8 cellular contexts compared by ENCODE assay signal in genomic region chr7:149662591-149663095, GRCh38.
DNase-seq lines count a peak whose midpoint lies in the region; ATAC-seq and TF ChIP-seq lines count a peak whose summit lies in the region.

No MANE protein-coding gene starts in this region.

- intact Hi-C loops in PC-9 (cut with micrococcal nuclease; ENCODE audit: unreplicated experiment) = loop anchor here (2.0 kb wide), 1 partner anchor 80 kb away; no protein-coding TSS in a partner anchor
- intact Hi-C loops in posterior cingulate gyrus (cut with DNase I) = loop anchor here (1.0 kb wide), 1 partner anchor 80 kb away; no protein-coding TSS in a partner anchor

- H3K4me2 ChIP-seq in PC-9 = peak overlapping the region; percentile 46

- H3F3A ChIP-seq in PC-9 (ENCODE audit: insufficient read depth, low read depth) = no peaks in the 10 kb centered on the region

- ATAC-seq in GM18517 (IDR thresholded peaks at IDR 0.05; ENCODE audit: unreplicated experiment) (peak; percentile 90), HG03103 (IDR thresholded peaks at IDR 0.05; ENCODE audit: low read depth, unreplicated experiment) (peak; percentile 91), gastroesophageal sphincter (peak; percentile 93)
- ATAC-seq in activated T-cell treated with anti-CD3 and anti-CD28 coated beads, Interleukin-2, amount 50 U/mL, for 72 hours (replicated peaks in 1 of 2) = peak; percentile 86 to 91

- BruUV-seq in PC-9 (replicated peaks; lab: Mats Ljungman, UMichigan) = no TSS peak

- no peaks in the 10 kb centered on the region for H3K9me2 ChIP-seq in PC-9 (ENCODE audit: insufficient read depth)

- no peaks in the 10 kb centered on the region for H3K36me3 Mint-ChIP-seq in activated T-cell treated with anti-CD3 and anti-CD28 coated beads, Interleukin-2, amount 50 U/mL, for 72 hours (ENCODE audit: insufficient read depth in 2 of 2)

- POLR2A ChIA-PET in PC-9 (lab: Charles Lee; ENCODE audit: unreplicated experiment) = no interaction called here

- H3K9me3 Mint-ChIP-seq in activated T-cell treated with anti-CD3 and anti-CD28 coated beads, Interleukin-2, amount 50 U/mL, for 72 hours = no peaks in the 10 kb centered on the region

- CTCF ChIA-PET in PC-9 (lab: Charles Lee) = interaction anchor here (0.5 to 1.7 kb wide), 6 partner anchors 16 to 221 kb away, joined by 3 to 17 read pairs (median 4); a partner anchor contains a TSS

- no peaks in the 10 kb centered on the region for H3K4me1 Mint-ChIP-seq in activated T-cell treated with anti-CD3 and anti-CD28 coated beads, Interleukin-2, amount 50 U/mL, for 72 hours (ENCODE audit: low read depth)

- H3K4me3 ChIP-seq in PC-9 = no peak overlapping the region
- no peak overlapping the region for H3K4me3 ChIP-seq in gastroesophageal sphincter

- no peak overlapping the region for H2AFZ ChIP-seq in PC-9

- H3K4me1 ChIP-seq in PC-9 (replicated peaks; ENCODE audit: insufficient read depth) = no peaks in the 10 kb centered on the region
- no peaks in the 10 kb centered on the region for H3K4me1 ChIP-seq in gastroesophageal sphincter

- H3K27me3 ChIP-seq in PC-9 (ENCODE audit: insufficient read depth, low read depth) (peaks cover 17% of the 10 kb centered on the region), gastroesophageal sphincter (peaks cover 6% of the 10 kb centered on the region)

- no peaks in the 10 kb centered on the region for H3K36me3 ChIP-seq in PC-9 (ENCODE audit: low read depth)
- H3K36me3 ChIP-seq in gastroesophageal sphincter = no peaks in the 10 kb centered on the region

- no peak overlapping the region for H3K27ac Mint-ChIP-seq in activated T-cell treated with anti-CD3 and anti-CD28 coated beads, Interleukin-2, amount 50 U/mL, for 72 hours

- peaks cover 61% of the 10 kb centered on the region for H3K27me3 Mint-ChIP-seq in activated T-cell treated with anti-CD3 and anti-CD28 coated beads, Interleukin-2, amount 50 U/mL, for 72 hours (ENCODE audit: low read depth)

- H3K79me2 ChIP-seq in PC-9 (ENCODE audit: low read depth) = no peaks in the 10 kb centered on the region

- H3K27ac ChIP-seq in PC-9 (no peak overlapping the region), gastroesophageal sphincter (peak overlapping the region in 1 of 4 donors; percentile 15)

- DNase-seq in AG09319 (ENCODE audit: extremely low read depth, low read depth) (no peak), PC-9 (peak; percentile 66 to 67), posterior cingulate gyrus (peak in 6 of 10 donors; percentile 40 to 93 (median 66)), mesenteric fat pad (ENCODE audit: low spot score) (no peak)
- peak; percentile 75 to 79 for DNase-seq in activated T-cell treated with anti-CD3 and anti-CD28 coated beads, Interleukin-2, amount 50 U/mL, for 72 hours

- no peaks in the 10 kb centered on the region for H4K20me1 ChIP-seq in PC-9 (ENCODE audit: insufficient read depth)

- no peak for TF ChIP-seq EP300 in gastroesophageal sphincter (IDR thresholded peaks at IDR 0.05)

- no peaks in the 10 kb centered on the region for H3K9me3 ChIP-seq in PC-9 (ENCODE audit: insufficient read depth, low read depth)
- H3K9me3 ChIP-seq in gastroesophageal sphincter = peaks cover 0 to 18% (median 0%) of the 10 kb centered on the region in 3 donors

- 50 to 80% methylated on average over 1 to 3 of the region's 5 CpGs for WGBS in gastroesophageal sphincter (ENCODE audit: low coverage in 1 of 2), 2 donors

- peak; percentile 44 for TF ChIP-seq CTCF in AG09319 (IDR thresholded peaks at IDR 0.05; ENCODE audit: low read depth, low read length)
- TF ChIP-seq CTCF in PC-9 (conservative IDR thresholded peaks at IDR 0.05) = peak; percentile 85
- peak; percentile 11 to 58 (median 24) for TF ChIP-seq CTCF in gastroesophageal sphincter (IDR thresholded peaks at IDR 0.05)

- no peak overlapping the region for H3K4me3 Mint-ChIP-seq in activated T-cell treated with anti-CD3 and anti-CD28 coated beads, Interleukin-2, amount 50 U/mL, for 72 hours

- TF ChIP-seq POLR2A in gastroesophageal sphincter (IDR thresholded peaks at IDR 0.05) = no peak

Comparison
In these comparisons a context has a peak if more than half of its experiments do, and no peak if none do; other contexts are left out.
1. DNase-seq: peak in PC-9 (2 of 2), activated T-cell treated with anti-CD3 and anti-CD28 coated beads, Interleukin-2, amount 50 U/mL, for 72 hours (2 of 2) and posterior cingulate gyrus (6 of 10); none in AG09319 (single experiment) and mesenteric fat pad (single experiment).
2. CTCF ChIP-seq: peak in every context shown above with its lines; median percentile 85 in PC-9; 44 in AG09319; 24 in gastroesophageal sphincter.
3. Peak in every context shown above with its lines, with median percentiles within 50 percentile points of each other: ATAC-seq.